In genomic region chr22:28798810-28799124, GRCh38 we compare ENCODE assay signal across 8 cellular contexts. TPM values are rescaled to one million over a fixed set of nuclear protein-coding genes. Genes with fewer than 3 reads are reported as not detected.
DNase-seq lines count a peak whose midpoint lies in the region; ATAC-seq and TF ChIP-seq lines count a peak whose summit lies in the region.

No MANE protein-coding gene starts in this region.

- peaks cover 17% of the 10 kb centered on the region for H3K4me1 ChIP-seq in A673 (ENCODE audit: insufficient read depth, low read length, poor library complexity, severe bottlenecking)
- peaks cover 8% of the 10 kb centered on the region for H3K4me1 ChIP-seq in HUES64 (ENCODE audit: insufficient read depth, low read length)
- peaks cover 43% of the 10 kb centered on the region for H3K4me1 ChIP-seq in mucosa of stomach (ENCODE audit: control insufficient read depth, insufficient read depth, low read length)

- no peaks in the 10 kb centered on the region for H3K9me3 ChIP-seq in A673 (ENCODE audit: low read depth, low read length, poor library complexity, severe bottlenecking)
- no peaks in the 10 kb centered on the region; the same call in 1 of the 2 replicates for H3K9me3 ChIP-seq in HUES64 (ENCODE audit: insufficient read depth, low read depth, low read length)
- H3K9me3 ChIP-seq in mucosa of stomach (ENCODE audit: control insufficient read depth, low read length): no peaks in the 10 kb centered on the region

- WGBS in HUES64: 80% methylated on average over 2 of the region's 2 CpGs

- no peak for ATAC-seq in left colon
- no peak for ATAC-seq in GM21526 (IDR thresholded peaks at IDR 0.05; ENCODE audit: low FRiP score, unreplicated experiment)

- TF ChIP-seq CTCF in A673 (conservative IDR thresholded peaks at IDR 0.05; ENCODE audit: low read depth, low read length): no peak
- no peak for TF ChIP-seq CTCF in brain microvascular endothelial cell (IDR thresholded peaks at IDR 0.05; ENCODE audit: low read depth, low read length, missing control alignments)

- intact Hi-C loops in A673 (cut with micrococcal nuclease; ENCODE audit: unreplicated experiment) (no loop called here), left colon (cut with DNase I, micrococcal nuclease) (no loop called here)

- POLR2A ChIA-PET in A673 (lab: Charles Lee; ENCODE audit: low non-redundant PET): interaction anchor here (0.7 to 0.8 kb wide), 3 partner anchors 29 to 353 kb away, joined by 3 to 9 read pairs (median 3); no protein-coding TSS in a partner anchor

- H3K27me3 ChIP-seq in A673 (replicated peaks; ENCODE audit: insufficient read depth, low read depth, low read length, poor library complexity) (no peaks in the 10 kb centered on the region), HUES64 (ENCODE audit: insufficient read depth, low read length) (no peaks in the 10 kb centered on the region), brain microvascular endothelial cell (replicated peaks) (no peaks in the 10 kb centered on the region), mucosa of stomach (ENCODE audit: control insufficient read depth, insufficient read depth, low read length) (no peaks in the 10 kb centered on the region)

- H3K36me3 ChIP-seq in A673 (ENCODE audit: insufficient read depth, low read length, poor library complexity, severe bottlenecking) (peaks cover 53% of the 10 kb centered on the region), HUES64 (ENCODE audit: insufficient read depth, low read length) (peaks cover 53% of the 10 kb centered on the region), brain microvascular endothelial cell (replicated peaks) (peaks cover 48% of the 10 kb centered on the region), mucosa of stomach (ENCODE audit: control insufficient read depth, insufficient read depth, low read length) (peaks cover 30% of the 10 kb centered on the region)

- H3K27ac ChIP-seq in A673 (ENCODE audit: low read depth, low read length, poor library complexity, severe bottlenecking) (peak overlapping the region; percentile 99), HUES64 (ENCODE audit: low read depth, low read length) (no peak overlapping the region; the same call in 1 of the 2 replicates), brain microvascular endothelial cell (peak overlapping the region; percentile 97)

- CTCF ChIA-PET in A673 (lab: Charles Lee): no interaction called here

- BruUV-seq in A673 (replicated peaks; lab: Mats Ljungman, UMichigan): no TSS peak

- in situ Hi-C loops in brain microvascular endothelial cell (cut with HindIII; ENCODE audit: low pct_ligation_motif_present, low sequenced_read_pairs): no loop called here

- DNase-seq in A673 (ENCODE audit: low spot score) (no peak), brain microvascular endothelial cell (peak; percentile 11), left colon (no peak), iPS-NIHi11 (ENCODE audit: low spot score) (no peak)
- DNase-seq in activated effector memory CD4-positive, alpha-beta T cell treated with Interleukin-2 at 50 U/mL for 16 hours: no peak

- peak overlapping the region; percentile 69 for H3K4me3 ChIP-seq in A673 (ENCODE audit: low read depth, low read length, poor library complexity, severe bottlenecking)
- peak overlapping the region; percentile 97 for H3K4me3 ChIP-seq in HUES64 (ENCODE audit: low read length)
- peak overlapping the region; percentile 79 for H3K4me3 ChIP-seq in brain microvascular endothelial cell (ENCODE audit: low read depth, low read length)
- peak overlapping the region; percentile 94 for H3K4me3 ChIP-seq in mucosa of stomach (ENCODE audit: low read length)

- H3K9ac ChIP-seq in HUES64 (ENCODE audit: low read depth, low read length) (peak overlapping the region; percentile 99), mucosa of stomach (ENCODE audit: low read length) (peak overlapping the region; percentile 100)

RNA-seq across cellular contexts. Expression of gene XBP1, which starts 1.6 kb away (rescaled TPM):
- total RNA-seq in A673 (2021) (65.4 and 66.3 TPM in 2 replicates), left colon (100 to 1,000 TPM; 206 to 255 TPM)
- polyA plus RNA-seq in HUES64 (2013, experiment 1 of 2): 95.6 TPM
- 103 TPM for polyA plus RNA-seq in HUES64 (2013, experiment 2 of 2)

RNA-seq across cellular contexts. Expression of gene CCDC117, which starts 26.3 kb away (rescaled TPM):
- total RNA-seq in A673 (2021) (30.8 and 33.5 TPM in 2 replicates), left colon (10 to 100 TPM; 15.2 to 17.0 TPM)
- polyA plus RNA-seq in HUES64 (2013, experiment 1 of 2): 19.9 TPM
- 23.4 TPM for polyA plus RNA-seq in HUES64 (2013, experiment 2 of 2)

RNA-seq across cellular contexts. Expression of gene HSCB, which starts 56.9 kb away (rescaled TPM):
- total RNA-seq in A673 (2021) (19.6 and 22.5 TPM in 2 replicates), left colon (10 to 100 TPM; 10.9 to 12.8 TPM)
- polyA plus RNA-seq in HUES64 (2013, experiment 1 of 2): 18.5 TPM
- 18.2 TPM for polyA plus RNA-seq in HUES64 (2013, experiment 2 of 2)

RNA-seq across cellular contexts. Expression of gene CHEK2, which starts 57.1 kb away (rescaled TPM):
- total RNA-seq in A673 (2021): 53.7 and 65.8 TPM in 2 replicates
- polyA plus RNA-seq in HUES64 (2013, experiment 1 of 2): 51.1 TPM
- 54.2 TPM for polyA plus RNA-seq in HUES64 (2013, experiment 2 of 2)
- total RNA-seq in left colon: 10 to 100 TPM in 1 of 2 donors, 1 to 10 TPM in 1; 9.0 to 16.0 TPM
